ENCODE assay signal across 23 cellular contexts in genomic region chr10:103847346-103847745, GRCh38.
"Had no signal": no experiment of that assay in that cellular context is flagged by ENCODE, and none has a peak within 500 bp of the region (broad histone marks: within the 10 kb centered on the region; RNA-seq: fewer than 3 reads in every experiment).

No MANE protein-coding gene starts in this region.

- H3K9ac ChIP-seq: KMS-11 had no signal

- H2AFZ ChIP-seq: PC-9 had no signal

- H3K27me3 ChIP-seq: Peyer's patch, SJSA1 had no signal

- ATAC-seq: K562 had no signal

- H3K27ac ChIP-seq: KMS-11, PC-9, SJSA1, SK-N-MC had no signal

- H3K4me3 ChIP-seq: K562, PC-9, Peyer's patch, SJSA1, SK-N-MC had no signal

- FAIRE-seq: K562 had no signal

- DNase-seq: MV-4-11, NCI-H1048, NCI-H1105, NCI-H1417, NCI-H146, NCI-H1694 treated with DMSO at 0.1 percent for 48 hours, NCI-H1930, NCI-H2081 treated with DMSO at 0.1 percent for 48 hours, NCI-H2171, NCI-H446, NCI-H510A, NCI-H524 treated with DMSO at 0.1 percent for 48 hours, NCI-H774, OCI-M1, PC-9, Peyer's patch, Right ventricle myocardium superior, SIG-M5 had no signal

- H3K36me3 ChIP-seq: Peyer's patch, SJSA1 had no signal

- H3K9me3 ChIP-seq: Peyer's patch, SJSA1 had no signal

- H3K4me2 ChIP-seq: KMS-11, PC-9 had no signal

- H3K4me3 Mint-ChIP-seq: IgD-negative memory B cell had no signal

- H3K27ac Mint-ChIP-seq: IgD-negative memory B cell had no signal
